ENCODE assay signal across 14 cellular contexts in the genomic region with DNA sequence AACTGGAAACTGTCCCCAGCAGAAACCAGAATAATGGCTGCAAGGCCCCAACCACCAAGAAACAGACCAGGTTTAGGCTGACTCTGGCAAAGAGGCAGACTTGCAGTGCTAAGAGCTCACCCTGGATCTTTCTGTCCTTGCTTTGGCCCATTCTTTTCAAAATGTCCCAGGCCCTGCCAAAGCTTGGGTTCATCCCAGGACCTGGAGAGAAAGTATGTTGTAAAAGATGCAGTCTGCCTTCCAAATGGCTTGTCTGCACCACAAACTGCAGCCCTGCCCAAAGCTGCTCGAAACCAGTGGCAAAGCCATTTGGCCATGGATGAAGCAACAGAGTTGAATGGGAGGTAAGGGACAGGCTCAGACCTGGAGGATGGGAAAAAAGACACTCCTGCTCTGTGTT. TPM values are rescaled to one million over a fixed set of nuclear protein-coding genes. Genes with fewer than 3 reads are reported as not detected.
DNase-seq lines count a peak whose midpoint lies in the region; ATAC-seq and TF ChIP-seq lines count a peak whose summit lies in the region.
"Had no signal": no experiment of that assay in that cellular context is flagged by ENCODE, and none has a peak within 500 bp of the region (broad histone marks: within the 10 kb centered on the region; RNA-seq: fewer than 3 reads in every experiment).

No MANE protein-coding gene starts in this region.

- H3K27me3 ChIP-seq in body of pancreas (no peaks in the 10 kb centered on the region), psoas muscle (ENCODE audit: insufficient read depth in 3 of 3, low read length in 2 of 3) (no peaks in the 10 kb centered on the region)

- TF ChIP-seq CTCF in body of pancreas (IDR thresholded peaks at IDR 0.05) (no peak), fibroblast of the aortic adventitia (IDR thresholded peaks at IDR 0.05; ENCODE audit: insufficient read depth, low read length) (no peak), psoas muscle (IDR thresholded peaks at IDR 0.05) (no peak)

- 30 to 93% methylated on average over 1 of the region's 1 CpG for WGBS in body of pancreas, 2 donors
- 19 to 50% (median 27%) methylated on average over 1 of the region's 1 CpG for WGBS in psoas muscle, 3 donors

- intact Hi-C loops in body of pancreas (cut with DNase I): no loop called here
- intact Hi-C loops in psoas muscle (cut with DNase I): no loop called here

- peak; percentile 32 for DNase-seq in AG20443 (ENCODE audit: low spot score)
- DNase-seq in body of pancreas: no peak
- DNase-seq in fibroblast of the aortic adventitia (ENCODE audit: low read depth): peak; percentile 11
- DNase-seq in psoas muscle: peak; percentile 32 to 69
- DNase-seq in SKM-1 treated with dmso at 0.1 percent for 144 hours (lab: John Stamatoyannopoulos, UW; ENCODE audit: unreplicated experiment): no peak
- DNase-seq in GM19240 (ENCODE audit: insufficient read length, low spot score): no peak
- DNase-seq: CD8-positive, alpha-beta T cell; COR-L47; DMS153; DMS79 treated with DMSO at 0.1 percent for 48 hours; EL; GOT3 had no signal

- H3K4me3 ChIP-seq in body of pancreas: no peak overlapping the region
- H3K4me3 ChIP-seq in fibroblast of the aortic adventitia (ENCODE audit: low read depth, low read length): no peak overlapping the region
- no peak overlapping the region for H3K4me3 ChIP-seq in psoas muscle
- H3K4me3 ChIP-seq: HAP-1 had no signal

- ATAC-seq in body of pancreas (peak; percentile 24), psoas muscle (peak in 2 of 4 donors; percentile 43 to 53), HG02981 (IDR thresholded peaks at IDR 0.05; ENCODE audit: unreplicated experiment) (no peak)
- ATAC-seq: CD8-positive, alpha-beta T cell had no signal

- H3K27ac ChIP-seq in body of pancreas: no peak overlapping the region
- no peak overlapping the region for H3K27ac ChIP-seq in psoas muscle

- no peak for TF ChIP-seq POLR2A in body of pancreas (IDR thresholded peaks at IDR 0.05)

- H3K4me1 ChIP-seq in body of pancreas: no peaks in the 10 kb centered on the region
- no peaks in the 10 kb centered on the region for H3K4me1 ChIP-seq in psoas muscle
- H3K4me1 ChIP-seq: HAP-1 had no signal

- H3K36me3 ChIP-seq in body of pancreas (replicated peaks in 1 of 2; ENCODE audit: insufficient read depth in 1 of 2, low read depth in 2 of 2) (no peaks in the 10 kb centered on the region), psoas muscle (ENCODE audit: insufficient read depth in 1 of 2, low read depth in 1 of 2) (no peaks in the 10 kb centered on the region)
- H3K36me3 ChIP-seq: HAP-1 had no signal

- H3K9me3 ChIP-seq in body of pancreas (no peaks in the 10 kb centered on the region), psoas muscle (no peaks in the 10 kb centered on the region)
- H3K9me3 ChIP-seq: HAP-1 had no signal

RNA-seq across cellular contexts. Expression of a gene that starts 38.0 kb away (rescaled TPM):
- total RNA-seq in body of pancreas: 10 to 100 TPM; 15.2 to 17.1 TPM
- total RNA-seq in fibroblast of the aortic adventitia (ENCODE audit: low replicate concordance): 1.6 and 3.5 TPM in 2 replicates
- total RNA-seq in psoas muscle: 10 to 100 TPM in 1 of 4 donors, 1 to 10 TPM in 3; 2.1 to 13.9 (median 3.9) TPM
- polyA plus RNA-seq in psoas muscle: 1 to 10 TPM; 2.8 to 4.9 (median 4.3) TPM
- total RNA-seq: CD8-positive, alpha-beta T cell had no signal

Comparison
In these comparisons a context has a peak if more than half of its experiments do, and no peak if none do; other contexts are left out.
1. DNase-seq: peak in AG20443 (single experiment), fibroblast of the aortic adventitia (single experiment) and psoas muscle (2 of 2); none in body of pancreas (0 of 4), SKM-1 treated with dmso at 0.1 percent for 144 hours (single experiment) and GM19240 (single experiment).